17 cellular contexts compared by ENCODE assay signal in genomic region chr3:12612514-12613226, GRCh38. TPM values are rescaled to one million over a fixed set of nuclear protein-coding genes. Genes with fewer than 3 reads are reported as not detected.
DNase-seq lines count a peak whose midpoint lies in the region; ATAC-seq and TF ChIP-seq lines count a peak whose summit lies in the region.
"Had no signal": no experiment of that assay in that cellular context is flagged by ENCODE, and none has a peak within 500 bp of the region (broad histone marks: within the 10 kb centered on the region; RNA-seq: fewer than 3 reads in every experiment).

No MANE protein-coding gene starts in this region.

- CTCF ChIA-PET in CD4-positive, alpha-beta T cell (lab: Charles Lee) = no interaction called here
- CTCF ChIA-PET in CD8-positive, alpha-beta T cell (lab: Charles Lee) = interaction anchor here (1.0 kb wide), 1 partner anchor 24 kb away, joined by 5 read pairs; no protein-coding TSS in a partner anchor
- CTCF ChIA-PET in naive thymus-derived CD4-positive, alpha-beta T cell (lab: Charles Lee) = no interaction called here

- H3K27ac Mint-ChIP-seq in CD4-positive, alpha-beta T cell = peak overlapping the region; percentile 27
- peak overlapping the region; percentile 62 for H3K27ac Mint-ChIP-seq in CD8-positive, alpha-beta T cell
- H3K27ac Mint-ChIP-seq in activated T-helper 2 cell treated with anti-CD3 and anti-CD28 coated beads, Interferon-gamma antibody, Interleukin-2, Interleukin-4, amounts not matched to agents 10 μg/mL and 5 μg/mL and 100 μg/mL, durations not matched to agents 14 hours and 24 hours and 36 hours = peak overlapping the region; percentile 39
- peak overlapping the region in 8 of 9 donors; percentile 13 to 85 (median 60) for H3K27ac Mint-ChIP-seq in naive thymus-derived CD4-positive, alpha-beta T cell
- H3K27ac Mint-ChIP-seq in osteocyte (ENCODE audit: unreplicated experiment) = no peak overlapping the region

- H3K27me3 Mint-ChIP-seq in CD4-positive, alpha-beta T cell = no peaks in the 10 kb centered on the region
- no peaks in the 10 kb centered on the region for H3K27me3 Mint-ChIP-seq in CD8-positive, alpha-beta T cell (ENCODE audit: low read depth)
- H3K27me3 Mint-ChIP-seq in activated T-helper 2 cell treated with anti-CD3 and anti-CD28 coated beads, Interferon-gamma antibody, Interleukin-2, Interleukin-4, amounts not matched to agents 10 μg/mL and 5 μg/mL and 100 μg/mL, durations not matched to agents 14 hours and 24 hours and 36 hours (ENCODE audit: low read depth) = no peaks in the 10 kb centered on the region
- H3K27me3 Mint-ChIP-seq in naive thymus-derived CD4-positive, alpha-beta T cell = no peaks in the 10 kb centered on the region
- H3K27me3 Mint-ChIP-seq in osteocyte (ENCODE audit: unreplicated experiment) = no peaks in the 10 kb centered on the region

- POLR2A ChIA-PET in CD4-positive, alpha-beta T cell (lab: Charles Lee) = no interaction called here
- POLR2A ChIA-PET in CD8-positive, alpha-beta T cell (lab: Charles Lee) = interaction anchor here (0.7 kb wide), 1 partner anchor 13 kb away, joined by 3 read pairs; no protein-coding TSS in a partner anchor
- POLR2A ChIA-PET in naive thymus-derived CD4-positive, alpha-beta T cell (lab: Charles Lee) = interaction anchor here (0.7 to 1.0 kb wide), 2 partner anchors 13 to 92 kb away, joined by 5 to 7 read pairs; no protein-coding TSS in a partner anchor

- H3K4me1 Mint-ChIP-seq in CD4-positive, alpha-beta T cell (ENCODE audit: low read depth) = peaks cover 51% of the 10 kb centered on the region
- H3K4me1 Mint-ChIP-seq in CD8-positive, alpha-beta T cell (ENCODE audit: low read depth) = peaks cover 36% of the 10 kb centered on the region
- H3K4me1 Mint-ChIP-seq in activated T-helper 2 cell treated with anti-CD3 and anti-CD28 coated beads, Interferon-gamma antibody, Interleukin-2, Interleukin-4, amounts not matched to agents 10 μg/mL and 5 μg/mL and 100 μg/mL, durations not matched to agents 14 hours and 24 hours and 36 hours (ENCODE audit: low read depth) = peaks cover 32% of the 10 kb centered on the region
- H3K4me1 Mint-ChIP-seq in naive thymus-derived CD4-positive, alpha-beta T cell = peaks cover 17 to 61% (median 47%) of the 10 kb centered on the region in 7 donors
- H3K4me1 Mint-ChIP-seq in osteocyte (ENCODE audit: unreplicated experiment) = no peaks in the 10 kb centered on the region

- intact Hi-C loops in CD4-positive, alpha-beta T cell (cut with DNase I, micrococcal nuclease) = loop anchor here in 1 of 2 experiments (5.0 kb wide), 1 partner anchor 40 kb away; no protein-coding TSS in a partner anchor
- intact Hi-C loops in CD8-positive, alpha-beta T cell (cut with DNase I, micrococcal nuclease) = loop anchor here (5.0 kb wide), 2 partner anchors 35 to 50 kb away; partner anchors contain the start of gene RAF1 (in 2 of the 2)
- intact Hi-C loops in activated T-helper 2 cell treated with anti-CD3 and anti-CD28 coated beads, Interferon-gamma antibody, Interleukin-2, Interleukin-4, amounts not matched to agents 10 μg/mL and 5 μg/mL and 100 μg/mL, durations not matched to agents 14 hours and 24 hours and 36 hours (cut with micrococcal nuclease) = loop anchor here (5.0 kb wide), 1 partner anchor 50 kb away; the partner anchor contains the start of gene RAF1
- intact Hi-C loops in naive thymus-derived CD4-positive, alpha-beta T cell (cut with micrococcal nuclease) = loop anchor here in 1 of 2 donors (5.0 kb wide), 2 partner anchors 50 to 110 kb away; partner anchors contain the start of gene RAF1

- H3K9me3 ChIP-seq in CD4-positive, alpha-beta T cell (ENCODE audit: control insufficient read depth, low read length) = no peaks in the 10 kb centered on the region
- no peaks in the 10 kb centered on the region for H3K9me3 ChIP-seq in CD8-positive, alpha-beta T cell (ENCODE audit: low read length)
- H3K9me3 ChIP-seq in naive thymus-derived CD4-positive, alpha-beta T cell (ENCODE audit: control insufficient read depth in 2 of 3, low read length in 3 of 3) = no peaks in the 10 kb centered on the region

- no peaks in the 10 kb centered on the region for H3K27me3 ChIP-seq in CD4-positive, alpha-beta T cell (ENCODE audit: control insufficient read depth, insufficient read depth, low read length)
- H3K27me3 ChIP-seq in CD8-positive, alpha-beta T cell (ENCODE audit: insufficient read depth, low read length) = no peaks in the 10 kb centered on the region
- no peaks in the 10 kb centered on the region for H3K27me3 ChIP-seq in naive thymus-derived CD4-positive, alpha-beta T cell (ENCODE audit: control insufficient read depth in 2 of 2, insufficient read depth in 2 of 2, low read length in 2 of 2)

- no peak overlapping the region for H3K4me3 ChIP-seq in CD8-positive, alpha-beta T cell (ENCODE audit: low read depth, low read length)
- no peak overlapping the region for H3K4me3 ChIP-seq in naive thymus-derived CD4-positive, alpha-beta T cell (ENCODE audit: low read length)
- H3K4me3 ChIP-seq: GM23248 had no signal

- no peak overlapping the region for H3K4me3 Mint-ChIP-seq in CD4-positive, alpha-beta T cell
- H3K4me3 Mint-ChIP-seq in CD8-positive, alpha-beta T cell = no peak overlapping the region
- H3K4me3 Mint-ChIP-seq in activated T-helper 2 cell treated with anti-CD3 and anti-CD28 coated beads, Interferon-gamma antibody, Interleukin-2, Interleukin-4, amounts not matched to agents 10 μg/mL and 5 μg/mL and 100 μg/mL, durations not matched to agents 14 hours and 24 hours and 36 hours (ENCODE audit: low read depth) = no peak overlapping the region
- H3K4me3 Mint-ChIP-seq in naive thymus-derived CD4-positive, alpha-beta T cell = peak overlapping the region in 3 of 10 donors; percentile 0 to 53 (median 3)
- H3K4me3 Mint-ChIP-seq in osteocyte (ENCODE audit: unreplicated experiment) = no peak overlapping the region

- H3K36me3 ChIP-seq in CD8-positive, alpha-beta T cell (ENCODE audit: insufficient read depth, low read length) = peaks cover 11% of the 10 kb centered on the region
- peaks cover 8 to 55% (median 11%) of the 10 kb centered on the region in 3 experiments for H3K36me3 ChIP-seq in naive thymus-derived CD4-positive, alpha-beta T cell (ENCODE audit: control insufficient read depth in 2 of 3, insufficient read depth in 3 of 3, low read length in 3 of 3)

- H3K4me1 ChIP-seq in CD8-positive, alpha-beta T cell (ENCODE audit: insufficient read depth, low read length) = peaks cover 14% of the 10 kb centered on the region
- H3K4me1 ChIP-seq in naive thymus-derived CD4-positive, alpha-beta T cell (ENCODE audit: control insufficient read depth in 2 of 2, insufficient read depth in 2 of 2, low read length in 2 of 2) = peaks cover 3 to 5% of the 10 kb centered on the region in 2 donors

- no peaks in the 10 kb centered on the region for H3K9me3 Mint-ChIP-seq in CD4-positive, alpha-beta T cell
- no peaks in the 10 kb centered on the region for H3K9me3 Mint-ChIP-seq in CD8-positive, alpha-beta T cell
- no peaks in the 10 kb centered on the region for H3K9me3 Mint-ChIP-seq in activated T-helper 2 cell treated with anti-CD3 and anti-CD28 coated beads, Interferon-gamma antibody, Interleukin-2, Interleukin-4, amounts not matched to agents 10 μg/mL and 5 μg/mL and 100 μg/mL, durations not matched to agents 14 hours and 24 hours and 36 hours
- H3K9me3 Mint-ChIP-seq in naive thymus-derived CD4-positive, alpha-beta T cell = no peaks in the 10 kb centered on the region
- H3K9me3 Mint-ChIP-seq in osteocyte (ENCODE audit: unreplicated experiment) = no peaks in the 10 kb centered on the region

- H3K36me3 Mint-ChIP-seq in CD4-positive, alpha-beta T cell (ENCODE audit: low read depth) = peaks cover 71% of the 10 kb centered on the region
- peaks cover 71% of the 10 kb centered on the region for H3K36me3 Mint-ChIP-seq in CD8-positive, alpha-beta T cell
- H3K36me3 Mint-ChIP-seq in activated T-helper 2 cell treated with anti-CD3 and anti-CD28 coated beads, Interferon-gamma antibody, Interleukin-2, Interleukin-4, amounts not matched to agents 10 μg/mL and 5 μg/mL and 100 μg/mL, durations not matched to agents 14 hours and 24 hours and 36 hours (ENCODE audit: low read depth) = peaks cover 54% of the 10 kb centered on the region
- peaks cover 6 to 35% (median 27%) of the 10 kb centered on the region in 5 donors for H3K36me3 Mint-ChIP-seq in naive thymus-derived CD4-positive, alpha-beta T cell
- H3K36me3 Mint-ChIP-seq in osteocyte (ENCODE audit: unreplicated experiment) = peaks cover 23% of the 10 kb centered on the region

- no peak for TF ChIP-seq CTCF in CD4-positive, alpha-beta T cell (IDR thresholded peaks at IDR 0.05)
- TF ChIP-seq CTCF in CD8-positive, alpha-beta T cell (IDR thresholded peaks at IDR 0.05) = no peak
- TF ChIP-seq CTCF in osteocyte (IDR thresholded peaks at IDR 0.05) = no peak

- no peak for DNase-seq in CD4-positive, alpha-beta T cell
- no peak for DNase-seq in CD8-positive, alpha-beta T cell
- no peak for DNase-seq in activated T-helper 2 cell treated with anti-CD3 and anti-CD28 coated beads, Interferon-gamma antibody, Interleukin-2, Interleukin-4, amounts not matched to agents 10 μg/mL and 5 μg/mL and 100 μg/mL, durations not matched to agents 14 hours and 24 hours and 36 hours (ENCODE audit: low spot score)
- DNase-seq in naive thymus-derived CD4-positive, alpha-beta T cell = no peak
- no peak for DNase-seq in osteocyte (ENCODE audit: extremely low spot score, unreplicated experiment)
- DNase-seq in LoVo (ENCODE audit: low spot score) = no peak
- DNase-seq: DND-41; GM23248; HCEC 1CT; NCI-H1417 treated with DMSO at 0.1 percent for 48 hours; NCI-H2029; NCI-H2171 treated with DMSO at 0.1 percent for 48 hours; NCI-H446 treated with DMSO at 0.1 percent for 48 hours; NK-92 treated with Interleukin-12 subunit alpha and Interleukin-12 subunit beta, amount 100 ng/mL, for 24 hours; SHP77 had no signal

- no peak for ATAC-seq in CD4-positive, alpha-beta T cell (ENCODE audit: poor library complexity)
- no peak for ATAC-seq in CD8-positive, alpha-beta T cell
- ATAC-seq in naive thymus-derived CD4-positive, alpha-beta T cell = no peak
- ATAC-seq in GM21360 (IDR thresholded peaks at IDR 0.05; ENCODE audit: unreplicated experiment) = no peak

- no peak overlapping the region for H3K27ac ChIP-seq in CD4-positive, alpha-beta T cell (ENCODE audit: low read depth, low read length)
- H3K27ac ChIP-seq in CD8-positive, alpha-beta T cell (ENCODE audit: low read depth, low read length) = no peak overlapping the region
- no peak overlapping the region for H3K27ac ChIP-seq in naive thymus-derived CD4-positive, alpha-beta T cell (ENCODE audit: low read depth, low read length)
- H3K27ac ChIP-seq: GM23248, HL-60 had no signal

RNA-seq across cellular contexts. Expression of gene RAF1, which starts 51.2 kb away (rescaled TPM):
- total RNA-seq in CD4-positive, alpha-beta T cell = 100 to 1,000 TPM; 127 to 139 TPM
- total RNA-seq in CD8-positive, alpha-beta T cell = 100 to 1,000 TPM; 156 to 159 TPM
- total RNA-seq in activated T-helper 2 cell treated with anti-CD3 and anti-CD28 coated beads, Interferon-gamma antibody, Interleukin-2, Interleukin-4, amounts not matched to agents 10 μg/mL and 5 μg/mL and 100 μg/mL, durations not matched to agents 14 hours and 24 hours and 36 hours = 85.1 and 89.7 TPM in 2 replicates
- 100 to 1,000 TPM in 4 of 5 experiments, 10 to 100 TPM in 1; 93.4 to 129 (median 125) TPM for total RNA-seq in naive thymus-derived CD4-positive, alpha-beta T cell
- polyA plus RNA-seq in naive thymus-derived CD4-positive, alpha-beta T cell = 10 to 100 TPM; 50.2 to 87.8 TPM
- 87.3 and 90.3 TPM in 2 replicates for total RNA-seq in osteocyte

RNA-seq across cellular contexts. Expression of gene MKRN2, which starts 55.8 kb away (rescaled TPM):
- total RNA-seq in CD4-positive, alpha-beta T cell = 10 to 100 TPM; 19.0 to 20.3 TPM
- 10 to 100 TPM; 24.8 to 25.5 TPM for total RNA-seq in CD8-positive, alpha-beta T cell
- total RNA-seq in activated T-helper 2 cell treated with anti-CD3 and anti-CD28 coated beads, Interferon-gamma antibody, Interleukin-2, Interleukin-4, amounts not matched to agents 10 μg/mL and 5 μg/mL and 100 μg/mL, durations not matched to agents 14 hours and 24 hours and 36 hours = 21.9 and 24.7 TPM in 2 replicates
- 10 to 100 TPM; 21.9 to 34.5 (median 25.4) TPM for total RNA-seq in naive thymus-derived CD4-positive, alpha-beta T cell
- polyA plus RNA-seq in naive thymus-derived CD4-positive, alpha-beta T cell = 10 to 100 TPM; 49.8 to 66.2 TPM
- total RNA-seq in osteocyte = 31.2 and 32.4 TPM in 2 replicates
